8 cellular contexts compared by ENCODE assay signal in the genomic region with DNA sequence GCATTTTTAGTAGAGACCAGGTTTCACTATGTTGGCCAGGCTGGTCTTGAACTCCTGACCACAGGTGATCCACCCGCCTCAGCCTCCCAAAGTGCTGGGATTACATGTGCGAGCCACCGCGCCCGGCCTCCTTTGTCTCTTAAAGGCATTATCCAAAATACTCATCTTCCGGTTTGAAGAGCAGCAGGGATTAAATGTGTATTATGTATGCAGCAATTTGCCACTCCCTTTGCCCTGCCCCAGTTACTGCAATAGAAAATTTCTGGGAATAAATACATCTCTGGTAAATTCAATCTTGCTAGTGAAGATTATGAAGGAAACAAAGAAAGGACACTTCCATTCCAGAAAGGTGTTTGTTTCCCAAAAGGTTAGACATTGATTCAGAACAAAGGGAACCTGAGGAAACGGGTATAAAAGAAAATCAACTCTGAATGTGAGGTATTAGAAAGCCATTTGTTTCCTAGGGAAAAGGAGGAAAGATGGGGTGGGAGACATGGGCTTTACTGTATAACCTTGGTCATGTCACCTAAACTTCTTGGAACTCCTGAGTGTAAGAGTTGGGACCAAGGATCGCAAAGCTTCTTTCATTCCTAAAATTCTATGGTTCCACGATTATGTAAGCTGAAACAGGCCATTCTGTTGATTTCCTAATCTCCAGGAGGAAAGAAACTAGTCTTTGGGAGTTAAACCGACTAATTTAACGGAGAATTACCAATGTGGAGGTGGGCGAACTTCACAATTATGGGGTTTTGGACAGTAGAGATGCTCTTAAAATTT. TPM values are rescaled to one million over a fixed set of nuclear protein-coding genes. Genes with fewer than 3 reads are reported as not detected.
DNase-seq lines count a peak whose midpoint lies in the region; ATAC-seq and TF ChIP-seq lines count a peak whose summit lies in the region.

No MANE protein-coding gene starts in this region.

- no peaks in the 10 kb centered on the region for H3K9me3 ChIP-seq in muscle layer of colon (ENCODE audit: low read length)

- H3K9ac ChIP-seq in muscle layer of colon (ENCODE audit: low read length): peak overlapping the region; percentile 84

- no peaks in the 10 kb centered on the region for H3K27me3 Mint-ChIP-seq in Calu3 (ENCODE audit: unreplicated experiment)

- DNase-seq in Calu3 (peak; percentile 6), NCI-H146 (lab: John Stamatoyannopoulos, UW) (peak; percentile 76), caudate nucleus (lab: John Stamatoyannopoulos, UW) (peak in 7 of 61 donors; percentile 2 to 22 (median 5))

- CTCF ChIA-PET in Calu3 (lab: Charles Lee): no interaction called here

- no peak for TF ChIP-seq CTCF in Calu3 (IDR thresholded peaks at IDR 0.05; ENCODE audit: unreplicated experiment)

- H3K9me3 Mint-ChIP-seq in Calu3 (ENCODE audit: low read depth, unreplicated experiment): no peaks in the 10 kb centered on the region

- peaks cover 42% of the 10 kb centered on the region for H3K36me3 Mint-ChIP-seq in Calu3 (ENCODE audit: insufficient read depth, unreplicated experiment)

- H3K27ac ChIP-seq in caudate nucleus (ENCODE audit: low read depth, low read length) (peak overlapping the region; percentile 92), muscle layer of colon (ENCODE audit: low read depth, low read length) (peak overlapping the region; percentile 92)

- H3K27ac Mint-ChIP-seq in Calu3 (ENCODE audit: unreplicated experiment): peak overlapping the region; percentile 97

- ATAC-seq in GM19455 (IDR thresholded peaks at IDR 0.05; ENCODE audit: unreplicated experiment) (no peak), HG02678 (IDR thresholded peaks at IDR 0.05; ENCODE audit: unreplicated experiment) (no peak), HG03442 (IDR thresholded peaks at IDR 0.05; ENCODE audit: unreplicated experiment) (no peak), GM19452 (IDR thresholded peaks at IDR 0.05; ENCODE audit: unreplicated experiment) (no peak)

- H3K4me1 ChIP-seq in muscle layer of colon (ENCODE audit: insufficient read depth, low read length): peaks cover 23% of the 10 kb centered on the region

- H3K4me3 ChIP-seq in muscle layer of colon (ENCODE audit: low read depth in 1 of 2, low read length in 2 of 2): peak overlapping the region; percentile 52 to 91

- intact Hi-C loops in Calu3 (cut with micrococcal nuclease; ENCODE audit: unreplicated experiment): loop anchor here (5.0 kb wide), 2 partner anchors 89 to 436 kb away; no protein-coding TSS in a partner anchor

- BruUV-seq in Calu3 (replicated peaks; lab: Mats Ljungman, UMichigan): TSS peak; percentile 91

- H3K36me3 ChIP-seq in muscle layer of colon (ENCODE audit: insufficient read depth, low read length): no peaks in the 10 kb centered on the region

- H3K4me1 Mint-ChIP-seq in Calu3 (ENCODE audit: low read depth, unreplicated experiment): peaks cover 20% of the 10 kb centered on the region

- no peaks in the 10 kb centered on the region for H3K27me3 ChIP-seq in muscle layer of colon (ENCODE audit: control insufficient read depth in 1 of 2, insufficient read depth in 2 of 2, low read length in 2 of 2)

- peak overlapping the region; percentile 99 for H3K4me3 Mint-ChIP-seq in Calu3 (ENCODE audit: low read depth, unreplicated experiment)

RNA-seq across cellular contexts. Expression of gene HIPK3, which starts 1.0 kb away (rescaled TPM):
- total RNA-seq in Calu3 (2022): 53.6 and 61.5 TPM in 2 replicates
